26 cellular contexts compared by ENCODE assay signal in genomic region chr10:117685431-117685830, GRCh38.
"Had no signal": no experiment of that assay in that cellular context is flagged by ENCODE, and none has a peak within 500 bp of the region (broad histone marks: within the 10 kb centered on the region; RNA-seq: fewer than 3 reads in every experiment).

No MANE protein-coding gene starts in this region.

- H3K9me3 Mint-ChIP-seq: activated CD4-positive, alpha-beta memory T cell treated with anti-CD3 and anti-CD28 coated beads, Interleukin-2, amount 10 ng/mL, durations not matched to agents 7 days and 5 days; activated naive CD8-positive, alpha-beta T cell treated with anti-CD3 and anti-CD28 coated beads, Interleukin-2, amount 10 ng/mL, durations not matched to agents 7 days and 5 days had no signal

- ATAC-seq: activated CD8-positive, alpha-beta memory T cell treated with anti-CD3 and anti-CD28 coated beads, Interleukin-2, amount 10 ng/mL, durations not matched to agents 7 days and 5 days; PC-3 had no signal

- H3K4me1 Mint-ChIP-seq: activated CD4-positive, alpha-beta memory T cell treated with anti-CD3 and anti-CD28 coated beads, Interleukin-2, amount 10 ng/mL, durations not matched to agents 7 days and 5 days; activated CD8-positive, alpha-beta memory T cell treated with anti-CD3 and anti-CD28 coated beads, Interleukin-2, amount 10 ng/mL, durations not matched to agents 7 days and 5 days; activated naive CD8-positive, alpha-beta T cell treated with anti-CD3 and anti-CD28 coated beads, Interleukin-2, amount 10 ng/mL, durations not matched to agents 7 days and 5 days had no signal

- H3K4me3 Mint-ChIP-seq: activated CD4-positive, alpha-beta memory T cell treated with anti-CD3 and anti-CD28 coated beads, Interleukin-2, amount 10 ng/mL, durations not matched to agents 7 days and 5 days; activated CD8-positive, alpha-beta memory T cell treated with anti-CD3 and anti-CD28 coated beads, Interleukin-2, amount 10 ng/mL, durations not matched to agents 7 days and 5 days; activated naive CD8-positive, alpha-beta T cell treated with anti-CD3 and anti-CD28 coated beads, Interleukin-2, amount 10 ng/mL, durations not matched to agents 7 days and 5 days had no signal

- FAIRE-seq: K562, RCC 7860 had no signal

- H3K27ac Mint-ChIP-seq: activated CD4-positive, alpha-beta memory T cell treated with anti-CD3 and anti-CD28 coated beads, Interleukin-2, amount 10 ng/mL, durations not matched to agents 7 days and 5 days; activated CD8-positive, alpha-beta memory T cell treated with anti-CD3 and anti-CD28 coated beads, Interleukin-2, amount 10 ng/mL, durations not matched to agents 7 days and 5 days; activated naive CD8-positive, alpha-beta T cell treated with anti-CD3 and anti-CD28 coated beads, Interleukin-2, amount 10 ng/mL, durations not matched to agents 7 days and 5 days had no signal

- H3K36me3 Mint-ChIP-seq: activated CD8-positive, alpha-beta memory T cell treated with anti-CD3 and anti-CD28 coated beads, Interleukin-2, amount 10 ng/mL, durations not matched to agents 7 days and 5 days; activated naive CD8-positive, alpha-beta T cell treated with anti-CD3 and anti-CD28 coated beads, Interleukin-2, amount 10 ng/mL, durations not matched to agents 7 days and 5 days had no signal

- DNase-seq: activated CD4-positive, alpha-beta memory T cell treated with anti-CD3 and anti-CD28 coated beads, Interleukin-2, amount 10 ng/mL, durations not matched to agents 7 days and 5 days; activated CD4-positive, alpha-beta T cell treated with anti-CD3 and anti-CD28 coated beads for 1 hour; activated CD4-positive, alpha-beta T cell treated with anti-CD3 and anti-CD28 coated beads for 48 hours; activated CD4-positive, CD25-positive, alpha-beta regulatory T cell; activated CD8-positive, alpha-beta memory T cell treated with anti-CD3 and anti-CD28 coated beads for 24 hours; activated CD8-positive, alpha-beta memory T cell treated with anti-CD3 and anti-CD28 coated beads, Interleukin-2, amount 10 ng/mL, durations not matched to agents 7 days and 5 days; activated CD8-positive, alpha-beta memory T cell treated with anti-CD3 and anti-CD28 coated beads, Interleukin-2, amount 50 U/mL, for 48 hours; activated effector memory CD4-positive, alpha-beta T cell treated with Interleukin-2 at 50 U/mL for 16 hours; activated naive CD4-positive, alpha-beta T cell treated with anti-CD3 and anti-CD28 coated beads, Interleukin-2, amount 50 U/mL, for 16 hours; activated naive CD8-positive, alpha-beta T cell treated with anti-CD3 and anti-CD28 coated beads, Interleukin-2, amount 10 ng/mL, durations not matched to agents 7 days and 5 days; activated T-cell treated with anti-CD3 and anti-CD28 coated beads, Interleukin-2, amount 50 U/mL, for 48 hours; NCI-H1092 treated with DMSO at 0.1 percent for 48 hours; NCI-H1417 treated with DMSO at 0.1 percent for 48 hours; NCI-H1930; NCI-H2081 treated with DMSO at 0.1 percent for 48 hours; NCI-H345; NCI-H524 treated with DMSO at 0.1 percent for 48 hours; NCI-H748 treated with DMSO at 0.1 percent for 48 hours; NK-92 treated with Interleukin-12 subunit alpha and Interleukin-12 subunit beta, amount 100 ng/mL, for 24 hours; SHP77; SJCRH30; T1000; WERI-Rb-1 had no signal

- H3K27me3 Mint-ChIP-seq: activated CD4-positive, alpha-beta memory T cell treated with anti-CD3 and anti-CD28 coated beads, Interleukin-2, amount 10 ng/mL, durations not matched to agents 7 days and 5 days; activated CD8-positive, alpha-beta memory T cell treated with anti-CD3 and anti-CD28 coated beads, Interleukin-2, amount 10 ng/mL, durations not matched to agents 7 days and 5 days; activated naive CD8-positive, alpha-beta T cell treated with anti-CD3 and anti-CD28 coated beads, Interleukin-2, amount 10 ng/mL, durations not matched to agents 7 days and 5 days had no signal
